ENCODE assay signal across 9 cellular contexts in genomic region chr4:113116414-113117345, GRCh38.
DNase-seq lines count a peak whose midpoint lies in the region; ATAC-seq and TF ChIP-seq lines count a peak whose summit lies in the region.
"Had no signal": no experiment of that assay in that cellular context is flagged by ENCODE, and none has a peak within 500 bp of the region (broad histone marks: within the 10 kb centered on the region; RNA-seq: fewer than 3 reads in every experiment).

No MANE protein-coding gene starts in this region.

- no peak overlapping the region for H3K4me3 Mint-ChIP-seq in stimulated activated effector memory CD8-positive, alpha-beta T cell treated with anti-CD3 and anti-CD28 coated beads, Interleukin-12 subunit alpha, Interleukin-12 subunit beta, amount 100 ng/mL, for 72 hours
- no peak overlapping the region for H3K4me3 Mint-ChIP-seq in activated CD4-positive, alpha-beta T cell treated with anti-CD3 and anti-CD28 coated beads, Interleukin-2, amount 10 ng/mL, durations not matched to agents 24 days and 14 days

- in situ Hi-C loops in astrocyte of the spinal cord (cut with HindIII; ENCODE audit: low sequenced_read_pairs) = no loop called here

- no peak overlapping the region for H3K4me3 ChIP-seq in astrocyte of the spinal cord (ENCODE audit: low read depth, low read length)

- peaks cover 4% of the 10 kb centered on the region for H3K27me3 Mint-ChIP-seq in activated CD4-positive, alpha-beta T cell treated with anti-CD3 and anti-CD28 coated beads, Interleukin-2, amount 10 ng/mL, durations not matched to agents 24 days and 14 days

- H3K27ac Mint-ChIP-seq in stimulated activated effector memory CD8-positive, alpha-beta T cell treated with anti-CD3 and anti-CD28 coated beads, Interleukin-12 subunit alpha, Interleukin-12 subunit beta, amount 100 ng/mL, for 72 hours = no peak overlapping the region
- no peak overlapping the region for H3K27ac Mint-ChIP-seq in activated CD4-positive, alpha-beta T cell treated with anti-CD3 and anti-CD28 coated beads, Interleukin-2, amount 10 ng/mL, durations not matched to agents 24 days and 14 days

- H3K9me3 Mint-ChIP-seq in stimulated activated effector memory CD8-positive, alpha-beta T cell treated with anti-CD3 and anti-CD28 coated beads, Interleukin-12 subunit alpha, Interleukin-12 subunit beta, amount 100 ng/mL, for 72 hours = no peaks in the 10 kb centered on the region
- H3K9me3 Mint-ChIP-seq in activated CD4-positive, alpha-beta T cell treated with anti-CD3 and anti-CD28 coated beads, Interleukin-2, amount 10 ng/mL, durations not matched to agents 24 days and 14 days = no peaks in the 10 kb centered on the region

- no peak for TF ChIP-seq CTCF in astrocyte of the spinal cord (IDR thresholded peaks at IDR 0.05; ENCODE audit: low read depth, low read length)

- peak; percentile 39 for ATAC-seq in stimulated activated effector memory CD8-positive, alpha-beta T cell treated with anti-CD3 and anti-CD28 coated beads, Interleukin-12 subunit alpha, Interleukin-12 subunit beta, amount 100 ng/mL, for 72 hours
- no peak for ATAC-seq in GM19395 (IDR thresholded peaks at IDR 0.05; ENCODE audit: unreplicated experiment)

- DNase-seq in NCI-H1105 treated with DMSO at 0.1 percent for 48 hours (lab: John Stamatoyannopoulos, UW) (peak; percentile 80), astrocyte of the spinal cord (ENCODE audit: low read depth, low spot score) (peak; percentile 29), inferior parietal cortex (ENCODE audit: extremely low spot score) (peak; percentile 62), ureter (ENCODE audit: low spot score) (no peak), T-helper 2 cell (no peak)
- no peak for DNase-seq in stimulated activated effector memory CD8-positive, alpha-beta T cell treated with anti-CD3 and anti-CD28 coated beads, Interleukin-12 subunit alpha, Interleukin-12 subunit beta, amount 100 ng/mL, for 72 hours (ENCODE audit: low spot score in 2 of 2)
- DNase-seq in activated CD4-positive, alpha-beta T cell treated with anti-CD3 and anti-CD28 coated beads, Interleukin-2, amount 10 ng/mL, durations not matched to agents 24 days and 14 days = no peak
- DNase-seq: activated effector memory CD4-positive, alpha-beta T cell treated with Interleukin-2 at 50 U/mL for 16 hours had no signal

- no peaks in the 10 kb centered on the region for H3K4me1 Mint-ChIP-seq in stimulated activated effector memory CD8-positive, alpha-beta T cell treated with anti-CD3 and anti-CD28 coated beads, Interleukin-12 subunit alpha, Interleukin-12 subunit beta, amount 100 ng/mL, for 72 hours
- no peaks in the 10 kb centered on the region for H3K4me1 Mint-ChIP-seq in activated CD4-positive, alpha-beta T cell treated with anti-CD3 and anti-CD28 coated beads, Interleukin-2, amount 10 ng/mL, durations not matched to agents 24 days and 14 days

- no peaks in the 10 kb centered on the region for H3K36me3 Mint-ChIP-seq in stimulated activated effector memory CD8-positive, alpha-beta T cell treated with anti-CD3 and anti-CD28 coated beads, Interleukin-12 subunit alpha, Interleukin-12 subunit beta, amount 100 ng/mL, for 72 hours
- H3K36me3 Mint-ChIP-seq in activated CD4-positive, alpha-beta T cell treated with anti-CD3 and anti-CD28 coated beads, Interleukin-2, amount 10 ng/mL, durations not matched to agents 24 days and 14 days (ENCODE audit: low read depth) = no peaks in the 10 kb centered on the region

- intact Hi-C loops in activated CD4-positive, alpha-beta T cell treated with anti-CD3 and anti-CD28 coated beads, Interleukin-2, amount 10 ng/mL, durations not matched to agents 24 days and 14 days (cut with micrococcal nuclease) = no loop called here

Comparison
In these comparisons a context has a peak if more than half of its experiments do, and no peak if none do; other contexts are left out.
1. DNase-seq: peak in NCI-H1105 treated with DMSO at 0.1 percent for 48 hours (single experiment), astrocyte of the spinal cord (single experiment) and inferior parietal cortex (single experiment); none in stimulated activated effector memory CD8-positive, alpha-beta T cell treated with anti-CD3 and anti-CD28 coated beads, Interleukin-12 subunit alpha, Interleukin-12 subunit beta, amount 100 ng/mL, for 72 hours (0 of 2), ureter (single experiment), activated CD4-positive, alpha-beta T cell treated with anti-CD3 and anti-CD28 coated beads, Interleukin-2, amount 10 ng/mL, durations not matched to agents 24 days and 14 days (single experiment) and T-helper 2 cell (0 of 5).